ENCODE assay signal across 1 cellular context in the genomic region with DNA sequence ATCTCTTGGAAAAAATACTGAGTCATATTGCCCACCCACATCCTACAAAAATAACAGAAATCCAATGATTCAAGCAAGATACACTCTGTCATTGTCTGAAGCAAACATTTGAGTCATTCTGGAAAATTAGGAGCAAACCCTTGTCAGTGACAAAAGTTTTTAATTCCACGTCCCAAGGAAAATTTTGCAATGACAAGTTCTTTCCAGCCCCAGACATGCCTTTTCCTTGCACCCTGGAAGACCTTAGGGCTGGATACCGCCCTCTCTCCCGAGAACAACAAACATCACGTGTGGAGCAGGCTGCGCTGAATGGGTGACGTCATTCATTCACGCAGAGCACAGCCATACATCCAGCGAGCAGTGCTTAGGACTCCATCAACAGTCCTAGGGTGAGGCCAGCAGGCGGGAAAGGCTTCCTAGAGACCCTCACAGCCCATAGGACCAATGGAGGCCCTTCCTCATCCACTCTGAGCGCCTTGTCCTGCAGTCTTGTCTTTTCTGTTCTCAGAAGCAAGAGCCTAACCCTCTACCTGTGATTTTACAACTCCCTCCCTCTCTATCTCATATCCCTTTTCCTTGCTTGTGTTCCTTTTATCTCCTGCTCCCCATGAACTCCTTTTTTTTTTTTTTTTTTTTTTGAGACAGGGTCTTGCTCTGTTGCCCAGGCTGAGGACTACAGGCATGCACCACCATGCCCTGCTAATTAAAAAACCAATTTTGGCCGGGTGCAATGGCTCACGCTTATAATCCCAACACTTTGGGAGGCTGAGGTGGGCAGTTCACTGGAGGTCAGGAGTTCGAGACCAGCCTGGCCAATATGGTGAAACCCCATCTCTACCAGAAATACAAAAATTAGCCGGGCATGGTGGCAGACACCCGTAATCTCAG.
TF ChIP-seq lines count a peak whose summit lies in the region.

No MANE protein-coding gene starts in this region.

TF ChIP-seq in K562, 482 proteins besides CTCF, POLR2A, EP300 and RAD21 (continued from another document and continues in another):
- TF ChIP-seq, protein P1, sequence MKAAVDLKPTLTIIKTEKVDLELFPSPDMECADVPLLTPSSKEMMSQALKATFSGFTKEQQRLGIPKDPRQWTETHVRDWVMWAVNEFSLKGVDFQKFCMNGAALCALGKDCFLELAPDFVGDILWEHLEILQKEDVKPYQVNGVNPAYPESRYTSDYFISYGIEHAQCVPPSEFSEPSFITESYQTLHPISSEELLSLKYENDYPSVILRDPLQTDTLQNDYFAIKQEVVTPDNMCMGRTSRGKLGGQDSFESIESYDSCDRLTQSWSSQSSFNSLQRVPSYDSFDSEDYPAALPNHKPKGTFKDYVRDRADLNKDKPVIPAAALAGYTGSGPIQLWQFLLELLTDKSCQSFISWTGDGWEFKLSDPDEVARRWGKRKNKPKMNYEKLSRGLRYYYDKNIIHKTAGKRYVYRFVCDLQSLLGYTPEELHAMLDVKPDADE (conservative IDR thresholded peaks at IDR 0.05; ENCODE audit: control insufficient read depth, low read depth, low read length) = no peak
- TF ChIP-seq NFIC (IDR thresholded peaks at IDR 0.05) (no peak), CBX3 (IDR thresholded peaks at IDR 0.05; ENCODE audit: borderline replicate concordance in 1 of 2, low read length in 2 of 2) (no peak), GTF2E2 (tag; IDR thresholded peaks at IDR 0.05) (no peak), HMG20A (CRISPR knock-in tag; conservative IDR thresholded peaks at IDR 0.05) (0 out of 2 replicates have a peak, but pooled peaks have one; percentile 60), TAF9B (IDR thresholded peaks at IDR 0.05; ENCODE audit: partially characterized antibody) (no peak), C11orf30 (IDR thresholded peaks at IDR 0.05; ENCODE audit: low read depth) (peak; percentile 36; the same call in 1 of the 2 replicates), NR4A1 (CRISPR knock-in tag; IDR thresholded peaks at IDR 0.05) (no peak), NR4A1 (tag; IDR thresholded peaks at IDR 0.05) (no peak), NFIX (CRISPR knock-in tag; IDR thresholded peaks at IDR 0.05; ENCODE audit: low read depth) (no peak; the same call in 1 of the 2 replicates), ELF2 (CRISPR knock-in tag; IDR thresholded peaks at IDR 0.05) (no peak), SAFB (IDR thresholded peaks at IDR 0.05; ENCODE audit: borderline replicate concordance, low read depth, low read length) (no peak), BRF1 (IDR thresholded peaks at IDR 0.05; ENCODE audit: borderline replicate concordance, extremely low read depth, insufficient read length) (no peak), ZNF79 (CRISPR knock-in tag; IDR thresholded peaks at IDR 0.05; ENCODE audit: low read depth) (no peak), PTRF (tag; IDR thresholded peaks at IDR 0.05) (no peak), TRIM28 (IDR thresholded peaks at IDR 0.05) (no peak), SMARCA4 (IDR thresholded peaks at IDR 0.05) (peak; percentile 85), NFRKB (IDR thresholded peaks at IDR 0.05; ENCODE audit: low read depth) (no peak), ZFX (CRISPR knock-in tag; IDR thresholded peaks at IDR 0.05) (no peak), BHLHE40 (IDR thresholded peaks at IDR 0.05; ENCODE audit: low read length) (peak; percentile 98), ZEB2 (IDR thresholded peaks at IDR 0.05) (peak; percentile 43), JUN (IDR thresholded peaks at IDR 0.05; ENCODE audit: borderline replicate concordance, low read depth, low read length) (peak; percentile 99), JUN (CRISPR knock-in tag; IDR thresholded peaks at IDR 0.05; ENCODE audit: borderline replicate concordance) (peak; percentile 93), MED1 (CRISPR knock-in tag; IDR thresholded peaks at IDR 0.05; ENCODE audit: borderline replicate concordance) (no peak), SRSF9 (IDR thresholded peaks at IDR 0.05; ENCODE audit: borderline replicate concordance, low read depth, low read length) (no peak), ZNF77 (CRISPR knock-in tag; IDR thresholded peaks at IDR 0.05) (no peak), POLR2B (IDR thresholded peaks at IDR 0.05; ENCODE audit: low read depth, partially characterized antibody) (no peak), POU5F1 (IDR thresholded peaks at IDR 0.05; ENCODE audit: borderline replicate concordance, low read depth, low read length, partially characterized antibody) (no peak), NRF1 (conservative IDR thresholded peaks at IDR 0.05 in 1 of 2, IDR thresholded peaks at IDR 0.05 in 1 of 2) (peak in 1 of 2 experiments; percentile 42)
- TF ChIP-seq, protein P2, sequence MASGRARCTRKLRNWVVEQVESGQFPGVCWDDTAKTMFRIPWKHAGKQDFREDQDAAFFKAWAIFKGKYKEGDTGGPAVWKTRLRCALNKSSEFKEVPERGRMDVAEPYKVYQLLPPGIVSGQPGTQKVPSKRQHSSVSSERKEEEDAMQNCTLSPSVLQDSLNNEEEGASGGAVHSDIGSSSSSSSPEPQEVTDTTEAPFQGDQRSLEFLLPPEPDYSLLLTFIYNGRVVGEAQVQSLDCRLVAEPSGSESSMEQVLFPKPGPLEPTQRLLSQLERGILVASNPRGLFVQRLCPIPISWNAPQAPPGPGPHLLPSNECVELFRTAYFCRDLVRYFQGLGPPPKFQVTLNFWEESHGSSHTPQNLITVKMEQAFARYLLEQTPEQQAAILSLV (tag; IDR thresholded peaks at IDR 0.05) = no peak
- TF ChIP-seq, protein P3, sequence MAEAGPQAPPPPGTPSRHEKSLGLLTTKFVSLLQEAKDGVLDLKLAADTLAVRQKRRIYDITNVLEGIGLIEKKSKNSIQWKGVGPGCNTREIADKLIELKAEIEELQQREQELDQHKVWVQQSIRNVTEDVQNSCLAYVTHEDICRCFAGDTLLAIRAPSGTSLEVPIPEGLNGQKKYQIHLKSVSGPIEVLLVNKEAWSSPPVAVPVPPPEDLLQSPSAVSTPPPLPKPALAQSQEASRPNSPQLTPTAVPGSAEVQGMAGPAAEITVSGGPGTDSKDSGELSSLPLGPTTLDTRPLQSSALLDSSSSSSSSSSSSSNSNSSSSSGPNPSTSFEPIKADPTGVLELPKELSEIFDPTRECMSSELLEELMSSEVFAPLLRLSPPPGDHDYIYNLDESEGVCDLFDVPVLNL (CRISPR knock-in tag; IDR thresholded peaks at IDR 0.05; ENCODE audit: low read depth) = no peak
- TF ChIP-seq, protein P4, sequence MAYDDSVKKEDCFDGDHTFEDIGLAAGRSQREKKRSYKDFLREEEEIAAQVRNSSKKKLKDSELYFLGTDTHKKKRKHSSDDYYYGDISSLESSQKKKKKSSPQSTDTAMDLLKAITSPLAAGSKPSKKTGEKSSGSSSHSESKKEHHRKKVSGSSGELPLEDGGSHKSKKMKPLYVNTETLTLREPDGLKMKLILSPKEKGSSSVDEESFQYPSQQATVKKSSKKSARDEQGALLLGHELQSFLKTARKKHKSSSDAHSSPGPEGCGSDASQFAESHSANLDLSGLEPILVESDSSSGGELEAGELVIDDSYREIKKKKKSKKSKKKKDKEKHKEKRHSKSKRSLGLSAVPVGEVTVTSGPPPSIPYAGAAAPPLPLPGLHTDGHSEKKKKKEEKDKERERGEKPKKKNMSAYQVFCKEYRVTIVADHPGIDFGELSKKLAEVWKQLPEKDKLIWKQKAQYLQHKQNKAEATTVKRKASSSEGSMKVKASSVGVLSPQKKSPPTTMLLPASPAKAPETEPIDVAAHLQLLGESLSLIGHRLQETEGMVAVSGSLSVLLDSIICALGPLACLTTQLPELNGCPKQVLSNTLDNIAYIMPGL (CRISPR knock-in tag; IDR thresholded peaks at IDR 0.05) = no peak
- TF ChIP-seq, protein P5, sequence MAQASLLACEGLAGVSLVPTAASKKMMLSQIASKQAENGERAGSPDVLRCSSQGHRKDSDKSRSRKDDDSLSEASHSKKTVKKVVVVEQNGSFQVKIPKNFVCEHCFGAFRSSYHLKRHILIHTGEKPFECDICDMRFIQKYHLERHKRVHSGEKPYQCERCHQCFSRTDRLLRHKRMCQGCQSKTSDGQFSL (CRISPR knock-in tag; IDR thresholded peaks at IDR 0.05) = no peak
- TF ChIP-seq, protein P5 (tag; IDR thresholded peaks at IDR 0.05) = no peak
- TF ChIP-seq, protein P6, sequence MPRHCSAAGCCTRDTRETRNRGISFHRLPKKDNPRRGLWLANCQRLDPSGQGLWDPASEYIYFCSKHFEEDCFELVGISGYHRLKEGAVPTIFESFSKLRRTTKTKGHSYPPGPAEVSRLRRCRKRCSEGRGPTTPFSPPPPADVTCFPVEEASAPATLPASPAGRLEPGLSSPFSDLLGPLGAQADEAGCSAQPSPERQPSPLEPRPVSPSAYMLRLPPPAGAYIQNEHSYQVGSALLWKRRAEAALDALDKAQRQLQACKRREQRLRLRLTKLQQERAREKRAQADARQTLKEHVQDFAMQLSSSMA (CRISPR knock-in tag; IDR thresholded peaks at IDR 0.05) = no peak
- TF ChIP-seq, protein P7, sequence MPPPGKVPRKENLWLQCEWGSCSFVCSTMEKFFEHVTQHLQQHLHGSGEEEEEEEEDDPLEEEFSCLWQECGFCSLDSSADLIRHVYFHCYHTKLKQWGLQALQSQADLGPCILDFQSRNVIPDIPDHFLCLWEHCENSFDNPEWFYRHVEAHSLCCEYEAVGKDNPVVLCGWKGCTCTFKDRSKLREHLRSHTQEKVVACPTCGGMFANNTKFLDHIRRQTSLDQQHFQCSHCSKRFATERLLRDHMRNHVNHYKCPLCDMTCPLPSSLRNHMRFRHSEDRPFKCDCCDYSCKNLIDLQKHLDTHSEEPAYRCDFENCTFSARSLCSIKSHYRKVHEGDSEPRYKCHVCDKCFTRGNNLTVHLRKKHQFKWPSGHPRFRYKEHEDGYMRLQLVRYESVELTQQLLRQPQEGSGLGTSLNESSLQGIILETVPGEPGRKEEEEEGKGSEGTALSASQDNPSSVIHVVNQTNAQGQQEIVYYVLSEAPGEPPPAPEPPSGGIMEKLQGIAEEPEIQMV (tag; conservative IDR thresholded peaks at IDR 0.05; ENCODE audit: low read depth) = no peak
- TF ChIP-seq, protein P8, sequence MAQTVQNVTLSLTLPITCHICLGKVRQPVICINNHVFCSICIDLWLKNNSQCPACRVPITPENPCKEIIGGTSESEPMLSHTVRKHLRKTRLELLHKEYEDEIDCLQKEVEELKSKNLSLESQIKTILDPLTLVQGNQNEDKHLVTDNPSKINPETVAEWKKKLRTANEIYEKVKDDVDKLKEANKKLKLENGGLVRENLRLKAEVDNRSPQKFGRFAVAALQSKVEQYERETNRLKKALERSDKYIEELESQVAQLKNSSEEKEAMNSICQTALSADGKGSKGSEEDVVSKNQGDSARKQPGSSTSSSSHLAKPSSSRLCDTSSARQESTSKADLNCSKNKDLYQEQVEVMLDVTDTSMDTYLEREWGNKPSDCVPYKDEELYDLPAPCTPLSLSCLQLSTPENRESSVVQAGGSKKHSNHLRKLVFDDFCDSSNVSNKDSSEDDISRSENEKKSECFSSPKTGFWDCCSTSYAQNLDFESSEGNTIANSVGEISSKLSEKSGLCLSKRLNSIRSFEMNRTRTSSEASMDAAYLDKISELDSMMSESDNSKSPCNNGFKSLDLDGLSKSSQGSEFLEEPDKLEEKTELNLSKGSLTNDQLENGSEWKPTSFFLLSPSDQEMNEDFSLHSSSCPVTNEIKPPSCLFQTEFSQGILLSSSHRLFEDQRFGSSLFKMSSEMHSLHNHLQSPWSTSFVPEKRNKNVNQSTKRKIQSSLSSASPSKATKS (CRISPR knock-in tag; IDR thresholded peaks at IDR 0.05) = no peak
- TF ChIP-seq, protein P9, sequence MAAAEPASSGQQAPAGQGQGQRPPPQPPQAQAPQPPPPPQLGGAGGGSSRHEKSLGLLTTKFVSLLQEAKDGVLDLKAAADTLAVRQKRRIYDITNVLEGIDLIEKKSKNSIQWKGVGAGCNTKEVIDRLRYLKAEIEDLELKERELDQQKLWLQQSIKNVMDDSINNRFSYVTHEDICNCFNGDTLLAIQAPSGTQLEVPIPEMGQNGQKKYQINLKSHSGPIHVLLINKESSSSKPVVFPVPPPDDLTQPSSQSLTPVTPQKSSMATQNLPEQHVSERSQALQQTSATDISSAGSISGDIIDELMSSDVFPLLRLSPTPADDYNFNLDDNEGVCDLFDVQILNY (CRISPR knock-in tag; IDR thresholded peaks at IDR 0.05) = no peak
- TF ChIP-seq, protein P10, sequence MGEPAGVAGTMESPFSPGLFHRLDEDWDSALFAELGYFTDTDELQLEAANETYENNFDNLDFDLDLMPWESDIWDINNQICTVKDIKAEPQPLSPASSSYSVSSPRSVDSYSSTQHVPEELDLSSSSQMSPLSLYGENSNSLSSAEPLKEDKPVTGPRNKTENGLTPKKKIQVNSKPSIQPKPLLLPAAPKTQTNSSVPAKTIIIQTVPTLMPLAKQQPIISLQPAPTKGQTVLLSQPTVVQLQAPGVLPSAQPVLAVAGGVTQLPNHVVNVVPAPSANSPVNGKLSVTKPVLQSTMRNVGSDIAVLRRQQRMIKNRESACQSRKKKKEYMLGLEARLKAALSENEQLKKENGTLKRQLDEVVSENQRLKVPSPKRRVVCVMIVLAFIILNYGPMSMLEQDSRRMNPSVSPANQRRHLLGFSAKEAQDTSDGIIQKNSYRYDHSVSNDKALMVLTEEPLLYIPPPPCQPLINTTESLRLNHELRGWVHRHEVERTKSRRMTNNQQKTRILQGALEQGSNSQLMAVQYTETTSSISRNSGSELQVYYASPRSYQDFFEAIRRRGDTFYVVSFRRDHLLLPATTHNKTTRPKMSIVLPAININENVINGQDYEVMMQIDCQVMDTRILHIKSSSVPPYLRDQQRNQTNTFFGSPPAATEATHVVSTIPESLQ (CRISPR knock-in tag; IDR thresholded peaks at IDR 0.05) = no peak
- TF ChIP-seq, protein P11, sequence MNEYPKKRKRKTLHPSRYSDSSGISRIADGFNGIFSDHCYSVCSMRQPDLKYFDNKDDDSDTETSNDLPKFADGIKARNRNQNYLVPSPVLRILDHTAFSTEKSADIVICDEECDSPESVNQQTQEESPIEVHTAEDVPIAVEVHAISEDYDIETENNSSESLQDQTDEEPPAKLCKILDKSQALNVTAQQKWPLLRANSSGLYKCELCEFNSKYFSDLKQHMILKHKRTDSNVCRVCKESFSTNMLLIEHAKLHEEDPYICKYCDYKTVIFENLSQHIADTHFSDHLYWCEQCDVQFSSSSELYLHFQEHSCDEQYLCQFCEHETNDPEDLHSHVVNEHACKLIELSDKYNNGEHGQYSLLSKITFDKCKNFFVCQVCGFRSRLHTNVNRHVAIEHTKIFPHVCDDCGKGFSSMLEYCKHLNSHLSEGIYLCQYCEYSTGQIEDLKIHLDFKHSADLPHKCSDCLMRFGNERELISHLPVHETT (CRISPR knock-in tag; conservative IDR thresholded peaks at IDR 0.05 in 1 of 2, IDR thresholded peaks at IDR 0.05 in 1 of 2) = no peak
- TF ChIP-seq, protein P12, sequence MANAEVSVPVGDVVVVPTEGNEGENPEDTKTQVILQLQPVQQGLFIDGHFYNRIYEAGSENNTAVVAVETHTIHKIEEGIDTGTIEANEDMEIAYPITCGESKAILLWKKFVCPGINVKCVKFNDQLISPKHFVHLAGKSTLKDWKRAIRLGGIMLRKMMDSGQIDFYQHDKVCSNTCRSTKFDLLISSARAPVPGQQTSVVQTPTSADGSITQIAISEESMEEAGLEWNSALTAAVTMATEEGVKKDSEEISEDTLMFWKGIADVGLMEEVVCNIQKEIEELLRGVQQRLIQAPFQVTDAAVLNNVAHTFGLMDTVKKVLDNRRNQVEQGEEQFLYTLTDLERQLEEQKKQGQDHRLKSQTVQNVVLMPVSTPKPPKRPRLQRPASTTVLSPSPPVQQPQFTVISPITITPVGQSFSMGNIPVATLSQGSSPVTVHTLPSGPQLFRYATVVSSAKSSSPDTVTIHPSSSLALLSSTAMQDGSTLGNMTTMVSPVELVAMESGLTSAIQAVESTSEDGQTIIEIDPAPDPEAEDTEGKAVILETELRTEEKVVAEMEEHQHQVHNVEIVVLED (CRISPR knock-in tag; IDR thresholded peaks at IDR 0.05) = 0 out of 2 replicates have a peak, but pooled peaks have one; percentile 24
